ENCODE assay signal across 1 cellular context in the genomic region with DNA sequence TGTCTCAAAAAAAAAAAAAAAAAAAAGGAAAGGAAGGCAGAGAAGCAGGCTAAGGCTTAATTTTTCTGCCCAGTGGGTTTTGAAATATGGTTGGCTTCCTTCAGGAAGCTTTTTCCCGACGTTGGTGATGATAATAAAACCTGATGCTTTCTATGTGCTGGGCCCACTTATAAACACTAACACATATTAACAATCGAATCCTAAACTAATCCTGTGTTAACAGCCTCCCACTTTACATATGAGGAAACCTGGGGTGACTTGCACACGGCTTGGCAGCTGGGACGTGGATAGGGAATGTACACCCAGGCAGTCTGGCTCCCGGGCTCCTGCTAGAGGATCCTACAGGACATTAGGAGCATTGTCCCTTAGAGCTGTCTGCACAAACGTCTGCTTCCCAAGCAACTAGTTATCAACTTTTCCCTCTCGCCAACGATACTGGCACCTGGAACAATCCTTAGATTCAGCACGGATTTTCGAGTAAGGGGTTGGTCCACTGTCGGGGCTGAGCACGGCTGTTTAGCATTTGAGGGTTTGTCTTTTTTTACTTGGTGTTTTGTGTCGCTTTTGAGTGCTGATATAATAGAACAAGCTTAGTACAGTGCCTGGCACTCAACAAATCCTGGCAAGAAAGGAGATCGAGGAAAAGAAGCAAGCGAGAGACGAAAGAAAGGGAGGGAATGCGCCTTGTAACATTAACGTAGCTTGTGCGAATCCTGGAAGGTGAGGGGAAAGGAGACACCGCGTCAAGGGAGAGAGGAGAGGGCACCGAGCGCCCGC.
TF ChIP-seq lines count a peak whose summit lies in the region.

No MANE protein-coding gene starts in this region.

TF ChIP-seq in HepG2, 621 proteins besides CTCF, POLR2A, EP300 and RAD21 (continued from another document and continues in another):
- TF ChIP-seq, protein P1, sequence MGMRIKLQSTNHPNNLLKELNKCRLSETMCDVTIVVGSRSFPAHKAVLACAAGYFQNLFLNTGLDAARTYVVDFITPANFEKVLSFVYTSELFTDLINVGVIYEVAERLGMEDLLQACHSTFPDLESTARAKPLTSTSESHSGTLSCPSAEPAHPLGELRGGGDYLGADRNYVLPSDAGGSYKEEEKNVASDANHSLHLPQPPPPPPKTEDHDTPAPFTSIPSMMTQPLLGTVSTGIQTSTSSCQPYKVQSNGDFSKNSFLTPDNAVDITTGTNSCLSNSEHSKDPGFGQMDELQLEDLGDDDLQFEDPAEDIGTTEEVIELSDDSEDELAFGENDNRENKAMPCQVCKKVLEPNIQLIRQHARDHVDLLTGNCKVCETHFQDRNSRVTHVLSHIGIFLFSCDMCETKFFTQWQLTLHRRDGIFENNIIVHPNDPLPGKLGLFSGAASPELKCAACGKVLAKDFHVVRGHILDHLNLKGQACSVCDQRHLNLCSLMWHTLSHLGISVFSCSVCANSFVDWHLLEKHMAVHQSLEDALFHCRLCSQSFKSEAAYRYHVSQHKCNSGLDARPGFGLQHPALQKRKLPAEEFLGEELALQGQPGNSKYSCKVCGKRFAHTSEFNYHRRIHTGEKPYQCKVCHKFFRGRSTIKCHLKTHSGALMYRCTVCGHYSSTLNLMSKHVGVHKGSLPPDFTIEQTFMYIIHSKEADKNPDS (CRISPR knock-in tag; IDR thresholded peaks at IDR 0.05) = no peak
- TF ChIP-seq, protein P2, sequence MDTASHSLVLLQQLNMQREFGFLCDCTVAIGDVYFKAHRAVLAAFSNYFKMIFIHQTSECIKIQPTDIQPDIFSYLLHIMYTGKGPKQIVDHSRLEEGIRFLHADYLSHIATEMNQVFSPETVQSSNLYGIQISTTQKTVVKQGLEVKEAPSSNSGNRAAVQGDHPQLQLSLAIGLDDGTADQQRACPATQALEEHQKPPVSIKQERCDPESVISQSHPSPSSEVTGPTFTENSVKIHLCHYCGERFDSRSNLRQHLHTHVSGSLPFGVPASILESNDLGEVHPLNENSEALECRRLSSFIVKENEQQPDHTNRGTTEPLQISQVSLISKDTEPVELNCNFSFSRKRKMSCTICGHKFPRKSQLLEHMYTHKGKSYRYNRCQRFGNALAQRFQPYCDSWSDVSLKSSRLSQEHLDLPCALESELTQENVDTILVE (CRISPR knock-in tag; IDR thresholded peaks at IDR 0.05) = 0 out of 2 replicates have a peak, but pooled peaks have one; percentile 13
- TF ChIP-seq, protein P3, sequence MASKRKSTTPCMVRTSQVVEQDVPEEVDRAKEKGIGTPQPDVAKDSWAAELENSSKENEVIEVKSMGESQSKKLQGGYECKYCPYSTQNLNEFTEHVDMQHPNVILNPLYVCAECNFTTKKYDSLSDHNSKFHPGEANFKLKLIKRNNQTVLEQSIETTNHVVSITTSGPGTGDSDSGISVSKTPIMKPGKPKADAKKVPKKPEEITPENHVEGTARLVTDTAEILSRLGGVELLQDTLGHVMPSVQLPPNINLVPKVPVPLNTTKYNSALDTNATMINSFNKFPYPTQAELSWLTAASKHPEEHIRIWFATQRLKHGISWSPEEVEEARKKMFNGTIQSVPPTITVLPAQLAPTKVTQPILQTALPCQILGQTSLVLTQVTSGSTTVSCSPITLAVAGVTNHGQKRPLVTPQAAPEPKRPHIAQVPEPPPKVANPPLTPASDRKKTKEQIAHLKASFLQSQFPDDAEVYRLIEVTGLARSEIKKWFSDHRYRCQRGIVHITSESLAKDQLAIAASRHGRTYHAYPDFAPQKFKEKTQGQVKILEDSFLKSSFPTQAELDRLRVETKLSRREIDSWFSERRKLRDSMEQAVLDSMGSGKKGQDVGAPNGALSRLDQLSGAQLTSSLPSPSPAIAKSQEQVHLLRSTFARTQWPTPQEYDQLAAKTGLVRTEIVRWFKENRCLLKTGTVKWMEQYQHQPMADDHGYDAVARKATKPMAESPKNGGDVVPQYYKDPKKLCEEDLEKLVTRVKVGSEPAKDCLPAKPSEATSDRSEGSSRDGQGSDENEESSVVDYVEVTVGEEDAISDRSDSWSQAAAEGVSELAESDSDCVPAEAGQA (IDR thresholded peaks at IDR 0.05; ENCODE audit: low read depth) = no peak
- TF ChIP-seq, protein P3 (CRISPR knock-in tag; IDR thresholded peaks at IDR 0.05; ENCODE audit: borderline replicate concordance) = no peak
- TF ChIP-seq MIXL1 (CRISPR knock-in tag; IDR thresholded peaks at IDR 0.05) (peak; percentile 12; the same call in 1 of the 2 replicates), ZNF337 (CRISPR knock-in tag; IDR thresholded peaks at IDR 0.05; ENCODE audit: borderline replicate concordance, low read depth) (no peak), ONECUT2 (CRISPR knock-in tag; IDR thresholded peaks at IDR 0.05) (0 out of 2 replicates have a peak, but pooled peaks have one; percentile 8), RBFOX2 (IDR thresholded peaks at IDR 0.05; ENCODE audit: low read depth, low read length) (no peak), EHMT2 (IDR thresholded peaks at IDR 0.05; ENCODE audit: borderline replicate concordance, low read depth, low read length) (no peak), ZNF768 (CRISPR knock-in tag; IDR thresholded peaks at IDR 0.05) (no peak), KLF15 (CRISPR knock-in tag; IDR thresholded peaks at IDR 0.05; ENCODE audit: borderline replicate concordance) (no peak), ZNF605 (CRISPR knock-in tag; IDR thresholded peaks at IDR 0.05) (no peak), CENPX (CRISPR knock-in tag; IDR thresholded peaks at IDR 0.05) (no peak), NFIC (IDR thresholded peaks at IDR 0.05; ENCODE audit: low read length) (no peak; the same call in 1 of the 2 replicates), CCDC6 (CRISPR knock-in tag; IDR thresholded peaks at IDR 0.05) (no peak), MTF2 (CRISPR knock-in tag; IDR thresholded peaks at IDR 0.05; ENCODE audit: borderline replicate concordance) (peak; percentile 69; the same call in 1 of the 2 replicates), ZNF17 (CRISPR knock-in tag; IDR thresholded peaks at IDR 0.05) (no peak), GTF2F1 (IDR thresholded peaks at IDR 0.05; ENCODE audit: low read length) (no peak), TCF7L2 (IDR thresholded peaks at IDR 0.05; ENCODE audit: low read depth, low read length) (no peak), ZNF317 (CRISPR knock-in tag; IDR thresholded peaks at IDR 0.05) (peak; percentile 42; the same call in 1 of the 2 replicates), FOSL2 (CRISPR knock-in tag; IDR thresholded peaks at IDR 0.05) (0 out of 2 replicates have a peak, but pooled peaks have one; percentile 4), RXRB (CRISPR knock-in tag; IDR thresholded peaks at IDR 0.05; ENCODE audit: borderline replicate concordance) (peak; percentile 25; the same call in 1 of the 2 replicates), ZNF121 (CRISPR knock-in tag; IDR thresholded peaks at IDR 0.05) (no peak), ZNF207 (IDR thresholded peaks at IDR 0.05; ENCODE audit: borderline replicate concordance) (no peak), ZNF782 (CRISPR knock-in tag; IDR thresholded peaks at IDR 0.05; ENCODE audit: borderline replicate concordance) (no peak; the same call in 1 of the 2 replicates), ZNF33A (CRISPR knock-in tag; IDR thresholded peaks at IDR 0.05; ENCODE audit: borderline replicate concordance) (no peak), MXI1 (IDR thresholded peaks at IDR 0.05; ENCODE audit: borderline replicate concordance, low read depth, low read length) (no peak), RFXAP (CRISPR knock-in tag; IDR thresholded peaks at IDR 0.05; ENCODE audit: borderline replicate concordance) (no peak; the same call in 1 of the 2 replicates), ZNF354B (CRISPR knock-in tag; IDR thresholded peaks at IDR 0.05) (no peak), GPN1 (CRISPR knock-in tag; IDR thresholded peaks at IDR 0.05; ENCODE audit: borderline replicate concordance) (no peak), RFX3 (CRISPR knock-in tag; IDR thresholded peaks at IDR 0.05) (no peak), GATA4 (IDR thresholded peaks at IDR 0.05; ENCODE audit: borderline replicate concordance, low read depth) (no peak)
- TF ChIP-seq, protein P4, sequence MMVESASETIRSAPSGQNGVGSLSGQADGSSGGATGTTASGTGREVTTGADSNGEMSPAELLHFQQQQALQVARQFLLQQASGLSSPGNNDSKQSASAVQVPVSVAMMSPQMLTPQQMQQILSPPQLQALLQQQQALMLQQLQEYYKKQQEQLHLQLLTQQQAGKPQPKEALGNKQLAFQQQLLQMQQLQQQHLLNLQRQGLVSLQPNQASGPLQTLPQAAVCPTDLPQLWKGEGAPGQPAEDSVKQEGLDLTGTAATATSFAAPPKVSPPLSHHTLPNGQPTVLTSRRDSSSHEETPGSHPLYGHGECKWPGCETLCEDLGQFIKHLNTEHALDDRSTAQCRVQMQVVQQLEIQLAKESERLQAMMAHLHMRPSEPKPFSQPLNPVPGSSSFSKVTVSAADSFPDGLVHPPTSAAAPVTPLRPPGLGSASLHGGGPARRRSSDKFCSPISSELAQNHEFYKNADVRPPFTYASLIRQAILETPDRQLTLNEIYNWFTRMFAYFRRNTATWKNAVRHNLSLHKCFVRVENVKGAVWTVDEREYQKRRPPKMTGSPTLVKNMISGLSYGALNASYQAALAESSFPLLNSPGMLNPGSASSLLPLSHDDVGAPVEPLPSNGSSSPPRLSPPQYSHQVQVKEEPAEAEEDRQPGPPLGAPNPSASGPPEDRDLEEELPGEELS (CRISPR knock-in tag; IDR thresholded peaks at IDR 0.05) = no peak
- TF ChIP-seq, protein P5, sequence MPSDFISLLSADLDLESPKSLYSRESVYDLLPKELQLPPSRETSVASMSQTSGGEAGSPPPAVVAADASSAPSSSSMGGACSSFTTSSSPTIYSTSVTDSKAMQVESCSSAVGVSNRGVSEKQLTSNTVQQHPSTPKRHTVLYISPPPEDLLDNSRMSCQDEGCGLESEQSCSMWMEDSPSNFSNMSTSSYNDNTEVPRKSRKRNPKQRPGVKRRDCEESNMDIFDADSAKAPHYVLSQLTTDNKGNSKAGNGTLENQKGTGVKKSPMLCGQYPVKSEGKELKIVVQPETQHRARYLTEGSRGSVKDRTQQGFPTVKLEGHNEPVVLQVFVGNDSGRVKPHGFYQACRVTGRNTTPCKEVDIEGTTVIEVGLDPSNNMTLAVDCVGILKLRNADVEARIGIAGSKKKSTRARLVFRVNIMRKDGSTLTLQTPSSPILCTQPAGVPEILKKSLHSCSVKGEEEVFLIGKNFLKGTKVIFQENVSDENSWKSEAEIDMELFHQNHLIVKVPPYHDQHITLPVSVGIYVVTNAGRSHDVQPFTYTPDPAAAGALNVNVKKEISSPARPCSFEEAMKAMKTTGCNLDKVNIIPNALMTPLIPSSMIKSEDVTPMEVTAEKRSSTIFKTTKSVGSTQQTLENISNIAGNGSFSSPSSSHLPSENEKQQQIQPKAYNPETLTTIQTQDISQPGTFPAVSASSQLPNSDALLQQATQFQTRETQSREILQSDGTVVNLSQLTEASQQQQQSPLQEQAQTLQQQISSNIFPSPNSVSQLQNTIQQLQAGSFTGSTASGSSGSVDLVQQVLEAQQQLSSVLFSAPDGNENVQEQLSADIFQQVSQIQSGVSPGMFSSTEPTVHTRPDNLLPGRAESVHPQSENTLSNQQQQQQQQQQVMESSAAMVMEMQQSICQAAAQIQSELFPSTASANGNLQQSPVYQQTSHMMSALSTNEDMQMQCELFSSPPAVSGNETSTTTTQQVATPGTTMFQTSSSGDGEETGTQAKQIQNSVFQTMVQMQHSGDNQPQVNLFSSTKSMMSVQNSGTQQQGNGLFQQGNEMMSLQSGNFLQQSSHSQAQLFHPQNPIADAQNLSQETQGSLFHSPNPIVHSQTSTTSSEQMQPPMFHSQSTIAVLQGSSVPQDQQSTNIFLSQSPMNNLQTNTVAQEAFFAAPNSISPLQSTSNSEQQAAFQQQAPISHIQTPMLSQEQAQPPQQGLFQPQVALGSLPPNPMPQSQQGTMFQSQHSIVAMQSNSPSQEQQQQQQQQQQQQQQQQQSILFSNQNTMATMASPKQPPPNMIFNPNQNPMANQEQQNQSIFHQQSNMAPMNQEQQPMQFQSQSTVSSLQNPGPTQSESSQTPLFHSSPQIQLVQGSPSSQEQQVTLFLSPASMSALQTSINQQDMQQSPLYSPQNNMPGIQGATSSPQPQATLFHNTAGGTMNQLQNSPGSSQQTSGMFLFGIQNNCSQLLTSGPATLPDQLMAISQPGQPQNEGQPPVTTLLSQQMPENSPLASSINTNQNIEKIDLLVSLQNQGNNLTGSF (CRISPR knock-in tag; IDR thresholded peaks at IDR 0.05) = no peak
- TF ChIP-seq, protein P6, sequence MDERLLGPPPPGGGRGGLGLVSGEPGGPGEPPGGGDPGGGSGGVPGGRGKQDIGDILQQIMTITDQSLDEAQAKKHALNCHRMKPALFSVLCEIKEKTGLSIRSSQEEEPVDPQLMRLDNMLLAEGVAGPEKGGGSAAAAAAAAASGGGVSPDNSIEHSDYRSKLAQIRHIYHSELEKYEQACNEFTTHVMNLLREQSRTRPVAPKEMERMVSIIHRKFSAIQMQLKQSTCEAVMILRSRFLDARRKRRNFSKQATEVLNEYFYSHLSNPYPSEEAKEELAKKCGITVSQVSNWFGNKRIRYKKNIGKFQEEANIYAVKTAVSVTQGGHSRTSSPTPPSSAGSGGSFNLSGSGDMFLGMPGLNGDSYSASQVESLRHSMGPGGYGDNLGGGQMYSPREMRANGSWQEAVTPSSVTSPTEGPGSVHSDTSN (CRISPR knock-in tag; IDR thresholded peaks at IDR 0.05) = 0 out of 2 replicates have a peak, but pooled peaks have one; percentile 8
- TF ChIP-seq, protein P7, sequence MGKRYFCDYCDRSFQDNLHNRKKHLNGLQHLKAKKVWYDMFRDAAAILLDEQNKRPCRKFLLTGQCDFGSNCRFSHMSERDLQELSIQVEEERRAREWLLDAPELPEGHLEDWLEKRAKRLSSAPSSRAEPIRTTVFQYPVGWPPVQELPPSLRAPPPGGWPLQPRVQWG (CRISPR knock-in tag; IDR thresholded peaks at IDR 0.05; ENCODE audit: borderline replicate concordance, low read depth) = no peak
